In the genomic region with DNA sequence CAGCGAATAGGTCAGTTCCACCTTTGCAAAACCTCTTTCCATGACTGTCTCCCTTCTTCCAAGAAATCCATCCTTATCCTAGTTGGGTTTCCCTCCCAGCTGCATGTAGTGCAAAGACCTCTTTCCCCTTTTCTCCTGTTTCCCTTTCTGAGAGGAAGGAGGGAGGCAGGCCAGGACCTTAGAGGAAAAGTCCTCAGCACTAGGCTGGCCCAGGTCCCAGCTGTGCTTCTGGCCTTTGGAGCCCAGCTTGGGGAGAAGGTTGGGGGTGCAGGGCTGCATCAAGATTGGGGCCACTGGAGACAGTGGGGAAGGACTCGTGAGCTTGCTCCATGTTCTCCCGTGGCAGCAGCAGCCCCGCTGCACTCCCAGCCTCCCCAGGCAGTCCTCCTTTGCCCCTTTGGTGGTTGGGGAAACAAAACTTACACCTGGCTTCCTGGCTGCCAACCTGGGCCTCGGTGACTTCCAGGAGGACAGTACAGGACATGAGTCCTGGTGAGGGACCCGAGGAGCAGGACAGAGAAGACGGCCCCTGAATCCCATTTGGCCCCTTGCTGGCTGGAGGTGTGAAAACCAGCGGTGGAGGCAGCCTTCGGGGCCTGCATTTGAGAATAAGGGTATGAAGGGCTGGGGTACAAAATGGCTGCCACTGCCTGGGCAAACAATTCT, we compare ENCODE assay signal across 8 cellular contexts. TPM values are rescaled to one million over a fixed set of nuclear protein-coding genes. Genes with fewer than 3 reads are reported as not detected.
A peak's percentile ranks its signal among the peaks of the same experiment; 100 is the strongest.
DNase-seq lines count a peak whose midpoint lies in the region; ATAC-seq, FAIRE-seq and TF ChIP-seq lines count a peak whose summit lies in the region.

No MANE protein-coding gene starts in this region.

- 49 to 57% (median 53%) methylated on average over 9 of the region's 9 CpGs for WGBS in small intestine, 3 donors

- TF ChIP-seq CTCF in CD4-positive, alpha-beta T cell (IDR thresholded peaks at IDR 0.05) = no peak
- TF ChIP-seq CTCF in Panc1 (IDR thresholded peaks at IDR 0.05) (no peak), epithelial cell of esophagus (IDR thresholded peaks at IDR 0.05; ENCODE audit: insufficient read depth, low read depth, low read length, missing control alignments) (no peak), neural crest cell (conservative IDR thresholded peaks at IDR 0.05) (no peak)

- H3K36me3 Mint-ChIP-seq in CD4-positive, alpha-beta T cell (ENCODE audit: low read depth) = peaks cover 27% of the 10 kb centered on the region
- peaks cover 4% of the 10 kb centered on the region for H3K36me3 Mint-ChIP-seq in neural crest cell (ENCODE audit: low read depth)

- intact Hi-C loops in CD4-positive, alpha-beta T cell (cut with DNase I, micrococcal nuclease) = loop anchor here in 1 of 2 experiments (5.0 kb wide), 3 partner anchors 35 to 155 kb away; partner anchors contain the start of genes MAP3K14 and NMT1
- intact Hi-C loops in Panc1 (cut with micrococcal nuclease; ENCODE audit: unreplicated experiment) = no loop called here

- peaks cover 8% of the 10 kb centered on the region; the same call in 1 of the 2 replicates for H3K36me3 ChIP-seq in Panc1 (ENCODE audit: control insufficient read depth, insufficient read depth, low read length)
- H3K36me3 ChIP-seq in small intestine (ENCODE audit: control insufficient read depth in 2 of 2, insufficient read depth in 2 of 2, low read length in 2 of 2) = no peaks in the 10 kb centered on the region

- no peaks in the 10 kb centered on the region for H3K9me3 Mint-ChIP-seq in CD4-positive, alpha-beta T cell
- H3K9me3 Mint-ChIP-seq in neural crest cell = no peaks in the 10 kb centered on the region

- POLR2A ChIA-PET in CD4-positive, alpha-beta T cell (lab: Charles Lee) = interaction anchor here (0.6 to 5.6 kb wide), 21 partner anchors 9 to 1039 kb away, joined by 3 to 630 read pairs (median 11); partner anchors contain the start of genes ACBD4, FMNL1, HDAC5 and HEXIM1
- POLR2A ChIA-PET in Panc1 (lab: Charles Lee) = interaction anchor here (1.4 to 2.0 kb wide), 2 partner anchors 10 to 11 kb away, joined by 9 to 10 read pairs; no protein-coding TSS in a partner anchor

- H3K27ac Mint-ChIP-seq in CD4-positive, alpha-beta T cell = peak overlapping the region; percentile 94
- no peak overlapping the region for H3K27ac Mint-ChIP-seq in neural crest cell (ENCODE audit: unreplicated experiment)

- in situ Hi-C loops in Panc1 (cut with HindIII; ENCODE audit: low pct_unique_long_range_greater_than_20kb, low sequenced_read_pairs) = no loop called here

- no peaks in the 10 kb centered on the region for H3K27me3 Mint-ChIP-seq in CD4-positive, alpha-beta T cell
- H3K27me3 Mint-ChIP-seq in neural crest cell (ENCODE audit: low read depth) = no peaks in the 10 kb centered on the region

- peak overlapping the region; percentile 93 for H3K4me3 Mint-ChIP-seq in CD4-positive, alpha-beta T cell
- peak overlapping the region; percentile 91 for H3K4me3 Mint-ChIP-seq in neural crest cell

- no peaks in the 10 kb centered on the region for H3K9me3 ChIP-seq in CD4-positive, alpha-beta T cell (ENCODE audit: control insufficient read depth, low read length)
- no peaks in the 10 kb centered on the region for H3K9me3 ChIP-seq in Panc1 (ENCODE audit: control insufficient read depth, insufficient read depth, low read depth, low read length)
- no peaks in the 10 kb centered on the region for H3K9me3 ChIP-seq in small intestine (ENCODE audit: control insufficient read depth, low read depth)

- H3K4me1 ChIP-seq in Panc1 (ENCODE audit: control insufficient read depth, insufficient read depth, low read length) (peaks cover 24% of the 10 kb centered on the region), small intestine (ENCODE audit: control insufficient read depth in 2 of 2, insufficient read depth in 1 of 2, low read depth in 1 of 2, low read length in 1 of 2) (peaks cover 2 to 5% of the 10 kb centered on the region in 2 donors)

- CTCF ChIA-PET in CD4-positive, alpha-beta T cell (lab: Charles Lee) = interaction anchor here (3.7 to 6.8 kb wide), 3 partner anchors 12 to 36 kb away, joined by 16 to 108 read pairs (median 68); partner anchors contain the start of genes ACBD4 and HEXIM1
- CTCF ChIA-PET in Panc1 (lab: Charles Lee) = interaction anchor here (1.4 kb wide), 1 partner anchor 36 kb away, joined by 3 read pairs; no protein-coding TSS in a partner anchor

- H3K4me1 Mint-ChIP-seq in CD4-positive, alpha-beta T cell (ENCODE audit: low read depth) = peaks cover 35% of the 10 kb centered on the region
- H3K4me1 Mint-ChIP-seq in neural crest cell = peaks cover 28% of the 10 kb centered on the region

- no peaks in the 10 kb centered on the region for H3K27me3 ChIP-seq in CD4-positive, alpha-beta T cell (ENCODE audit: control insufficient read depth, insufficient read depth, low read length)
- H3K27me3 ChIP-seq in Panc1 (ENCODE audit: control insufficient read depth, insufficient read depth, low read length) (no peaks in the 10 kb centered on the region), small intestine (ENCODE audit: control insufficient read depth in 2 of 2, insufficient read depth in 2 of 2, low read length in 2 of 2) (no peaks in the 10 kb centered on the region)

- H3K4me3 ChIP-seq in Panc1 (ENCODE audit: low read depth in 2 of 2, low read length in 2 of 2) (peak overlapping the region; percentile 19 to 37), epithelial cell of esophagus (ENCODE audit: low read length) (peak overlapping the region; percentile 44), small intestine (ENCODE audit: low read depth in 1 of 2, low read length in 2 of 2) (peak overlapping the region in 1 of 2 donors; percentile 32)

- no TSS peak for BruUV-seq in Panc1 (replicated peaks; lab: Mats Ljungman, UMichigan)

- FAIRE-seq in small intestine (lab: Jason Lieb, UNC) = no peak

- no peak for ATAC-seq in CD4-positive, alpha-beta T cell (ENCODE audit: poor library complexity)
- ATAC-seq in Panc1 (no peak), HG02885 (IDR thresholded peaks at IDR 0.05; ENCODE audit: poor library complexity, unreplicated experiment) (no peak), GM21447 (IDR thresholded peaks at IDR 0.05; ENCODE audit: unreplicated experiment) (no peak)

- no peak overlapping the region for H3K27ac ChIP-seq in CD4-positive, alpha-beta T cell (ENCODE audit: low read depth, low read length)
- H3K27ac ChIP-seq in Panc1 (ENCODE audit: low read length) = peak overlapping the region; percentile 87
- H3K27ac ChIP-seq in small intestine (ENCODE audit: low read depth in 1 of 2, low read length in 1 of 2) = peak overlapping the region in 1 of 2 donors; percentile 12

- DNase-seq in CD4-positive, alpha-beta T cell = no peak
- no peak for DNase-seq in Panc1 (ENCODE audit: low read depth, low spot score)
- DNase-seq in epithelial cell of esophagus (ENCODE audit: low read depth) = no peak
- DNase-seq in neural crest cell (ENCODE audit: low read depth, low spot score) = no peak
- DNase-seq in small intestine = no peak
- no peak for DNase-seq in HUDEP-2 (lab: John Stamatoyannopoulos, UW; ENCODE audit: unreplicated experiment in 76 of 76)

RNA-seq across cellular contexts. Expression of gene HEXIM2, which starts 0.5 kb away (rescaled TPM):
- 1 to 10 TPM; 1.3 to 1.5 TPM for total RNA-seq in CD4-positive, alpha-beta T cell
- total RNA-seq in Panc1 (2021; ENCODE audit: unreplicated experiment) (4.5 TPM), neural crest cell (9.5 and 10.4 TPM in 2 replicates)
- polyA plus RNA-seq in Panc1 (2012; ENCODE audit: insufficient read length) = 10.5 TPM
- 10 to 100 TPM; 11.2 to 13.3 (median 13.0) TPM for polyA plus RNA-seq in small intestine

RNA-seq across cellular contexts. Expression of gene HEXIM1, which starts 13.9 kb away (rescaled TPM):
- total RNA-seq in CD4-positive, alpha-beta T cell = 10 to 100 TPM; 50.5 to 50.9 TPM
- total RNA-seq in Panc1 (2021; ENCODE audit: unreplicated experiment) (59.1 TPM), neural crest cell (28.9 and 29.5 TPM in 2 replicates)
- polyA plus RNA-seq in Panc1 (2012; ENCODE audit: insufficient read length) = 80.0 TPM
- 10 to 100 TPM; 17.5 to 51.7 (median 46.5) TPM for polyA plus RNA-seq in small intestine

RNA-seq across cellular contexts. Expression of gene ACBD4, which starts 26.7 kb away (rescaled TPM):
- total RNA-seq in CD4-positive, alpha-beta T cell = 10 to 100 TPM; 24.8 to 26.3 TPM
- total RNA-seq in Panc1 (2021; ENCODE audit: unreplicated experiment) (7.7 TPM), neural crest cell (5.4 and 5.5 TPM in 2 replicates)
- polyA plus RNA-seq in Panc1 (2012; ENCODE audit: insufficient read length) = 10.3 TPM
- polyA plus RNA-seq in small intestine = 100 to 1,000 TPM in 2 of 3 donors, 10 to 100 TPM in 1; 21.1 to 184 (median 165) TPM

RNA-seq across cellular contexts. Expression of gene PLCD3, which starts 29.8 kb away (rescaled TPM):
- total RNA-seq in CD4-positive, alpha-beta T cell = 1 to 10 TPM; 1.8 to 2.4 TPM
- total RNA-seq in Panc1 (2021; ENCODE audit: unreplicated experiment) = 125 TPM
- 158 TPM for polyA plus RNA-seq in Panc1 (2012; ENCODE audit: insufficient read length)
- 34.2 and 36.5 TPM in 2 replicates for total RNA-seq in neural crest cell
- polyA plus RNA-seq in small intestine = 10 to 100 TPM in 2 of 3 donors, 1 to 10 TPM in 1; 7.8 to 11.9 (median 10.5) TPM

RNA-seq across cellular contexts. Expression of gene FMNL1, which starts 59.5 kb away (rescaled TPM):
- total RNA-seq in CD4-positive, alpha-beta T cell = 100 to 1,000 TPM; 378 to 387 TPM
- 20.0 TPM for total RNA-seq in Panc1 (2021; ENCODE audit: unreplicated experiment)
- polyA plus RNA-seq in Panc1 (2012; ENCODE audit: insufficient read length) = 23.8 TPM
- 1.1 and 1.2 TPM in 2 replicates for total RNA-seq in neural crest cell
- polyA plus RNA-seq in small intestine = 10 to 100 TPM in 1 of 3 donors, 1 to 10 TPM in 2; 3.1 to 15.4 (median 8.3) TPM
